Comparison of ENCODE assay signal across 24 cellular contexts in the genomic region with DNA sequence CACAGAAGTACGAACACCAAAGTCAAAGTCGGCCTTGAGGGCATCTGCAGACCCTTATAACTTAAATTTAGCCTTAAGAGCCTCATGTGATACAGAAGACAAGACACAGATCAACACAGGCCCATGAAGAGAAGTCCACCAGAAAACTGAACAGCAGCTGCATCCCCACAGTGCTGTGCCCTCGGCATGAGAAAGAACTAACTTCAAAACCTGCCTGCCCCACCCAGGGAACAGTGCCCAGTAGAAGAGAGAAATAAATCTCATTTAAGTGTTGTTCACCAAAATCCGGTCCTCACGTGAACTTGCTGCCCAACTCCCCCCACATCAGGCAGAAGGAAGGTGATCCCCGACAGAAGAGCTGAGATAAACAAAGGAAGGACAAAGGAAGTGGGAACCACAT.
"Had no signal": no experiment of that assay in that cellular context is flagged by ENCODE, and none has a peak within 500 bp of the region (broad histone marks: within the 10 kb centered on the region; RNA-seq: fewer than 3 reads in every experiment).

No MANE protein-coding gene starts in this region.

- H3K4me1 ChIP-seq: psoas muscle had no signal

- H3K36me3 Mint-ChIP-seq: naive thymus-derived CD4-positive, alpha-beta T cell; stimulated activated effector memory CD8-positive, alpha-beta T cell treated with anti-CD3 and anti-CD28 coated beads, Interleukin-12 subunit alpha, Interleukin-12 subunit beta, amount 100 ng/mL, for 72 hours had no signal

- H3K27me3 Mint-ChIP-seq: activated CD4-positive, alpha-beta memory T cell treated with anti-CD3 and anti-CD28 coated beads, Interleukin-2, amount 10 ng/mL, durations not matched to agents 7 days and 5 days; activated CD4-positive, alpha-beta T cell treated with anti-CD3 and anti-CD28 coated beads, Interleukin-2, amount 10 ng/mL, durations not matched to agents 24 days and 14 days; dendritic cell treated with granulocyte-macrophage colony-stimulating factor and Interleukin-4, amounts not matched to agents 40 ng/mL and 50 ng/mL, for 4 days had no signal

- H3K9me3 ChIP-seq: neutrophil, ovary, psoas muscle, SK-N-SH had no signal

- H3K27ac ChIP-seq: neutrophil, ovary, psoas muscle had no signal

- ATAC-seq: activated CD4-positive, CD25-positive, alpha-beta regulatory T cell treated with anti-CD3 and anti-CD28 coated beads, Interleukin-2, amount 50 U/mL, for 24 hours; activated T-cell treated with anti-CD3 and anti-CD28 coated beads, Interleukin-2, amount 50 U/mL, for 72 hours; esophagus mucosa; naive thymus-derived CD4-positive, alpha-beta T cell; psoas muscle; right cardiac atrium; stimulated activated effector memory CD8-positive, alpha-beta T cell treated with anti-CD3 and anti-CD28 coated beads, Interleukin-12 subunit alpha, Interleukin-12 subunit beta, amount 100 ng/mL, for 72 hours had no signal

- H3K9ac ChIP-seq: SK-N-SH had no signal

- H3K4me1 Mint-ChIP-seq: activated CD4-positive, alpha-beta memory T cell treated with anti-CD3 and anti-CD28 coated beads, Interleukin-2, amount 10 ng/mL, durations not matched to agents 7 days and 5 days; activated CD4-positive, alpha-beta T cell treated with anti-CD3 and anti-CD28 coated beads, Interleukin-2, amount 10 ng/mL, durations not matched to agents 24 days and 14 days; naive thymus-derived CD4-positive, alpha-beta T cell; stimulated activated effector memory CD8-positive, alpha-beta T cell treated with anti-CD3 and anti-CD28 coated beads, Interleukin-12 subunit alpha, Interleukin-12 subunit beta, amount 100 ng/mL, for 72 hours had no signal

- H3K36me3 ChIP-seq: neutrophil, ovary had no signal

- H3K4me3 ChIP-seq: ovary, psoas muscle had no signal

- H3K27ac Mint-ChIP-seq: activated CD4-positive, alpha-beta memory T cell treated with anti-CD3 and anti-CD28 coated beads, Interleukin-2, amount 10 ng/mL, durations not matched to agents 7 days and 5 days; activated CD4-positive, alpha-beta T cell treated with anti-CD3 and anti-CD28 coated beads, Interleukin-2, amount 10 ng/mL, durations not matched to agents 24 days and 14 days; activated naive CD4-positive, alpha-beta T cell treated with anti-CD3 and anti-CD28 coated beads for 36 hours; activated T-cell treated with anti-CD3 and anti-CD28 coated beads, Interleukin-2, amount 50 U/mL, for 72 hours; dendritic cell treated with granulocyte-macrophage colony-stimulating factor and Interleukin-4, amounts not matched to agents 40 ng/mL and 50 ng/mL, for 4 days; naive thymus-derived CD4-positive, alpha-beta T cell; stimulated activated effector memory CD8-positive, alpha-beta T cell treated with anti-CD3 and anti-CD28 coated beads, Interleukin-12 subunit alpha, Interleukin-12 subunit beta, amount 100 ng/mL, for 72 hours had no signal

- H3K27me3 ChIP-seq: neutrophil, ovary had no signal

- H3K4me3 Mint-ChIP-seq: activated CD4-positive, alpha-beta memory T cell treated with anti-CD3 and anti-CD28 coated beads, Interleukin-2, amount 10 ng/mL, durations not matched to agents 7 days and 5 days; activated CD4-positive, alpha-beta T cell treated with anti-CD3 and anti-CD28 coated beads, Interleukin-2, amount 10 ng/mL, durations not matched to agents 24 days and 14 days; activated naive CD4-positive, alpha-beta T cell treated with anti-CD3 and anti-CD28 coated beads for 36 hours; activated T-cell treated with anti-CD3 and anti-CD28 coated beads, Interleukin-2, amount 50 U/mL, for 72 hours; dendritic cell treated with granulocyte-macrophage colony-stimulating factor and Interleukin-4, amounts not matched to agents 40 ng/mL and 50 ng/mL, for 4 days; naive thymus-derived CD4-positive, alpha-beta T cell; stimulated activated effector memory CD8-positive, alpha-beta T cell treated with anti-CD3 and anti-CD28 coated beads, Interleukin-12 subunit alpha, Interleukin-12 subunit beta, amount 100 ng/mL, for 72 hours had no signal

- DNase-seq: activated CD4-positive, alpha-beta memory T cell treated with anti-CD3 and anti-CD28 coated beads, Interleukin-2, amount 10 ng/mL, durations not matched to agents 7 days and 5 days; activated CD4-positive, alpha-beta T cell treated with anti-CD3 and anti-CD28 coated beads, Interleukin-2, amount 10 ng/mL, durations not matched to agents 24 days and 14 days; activated effector memory CD4-positive, alpha-beta T cell treated with Interleukin-2 at 50 U/mL for 16 hours; activated naive CD4-positive, alpha-beta T cell treated with anti-CD3 and anti-CD28 coated beads for 36 hours; activated T-cell treated with anti-CD3 and anti-CD28 coated beads, Interleukin-2, amount 50 U/mL, for 72 hours; amygdala; effector CD8-positive, alpha-beta T cell; foreskin melanocyte; hypothalamus; mesendoderm; naive thymus-derived CD4-positive, alpha-beta T cell; ovary; psoas muscle; right cardiac atrium; SK-N-SH; stimulated activated CD4-positive, alpha-beta T cell treated with anti-CD3 and anti-CD28 coated beads, Interleukin-12 subunit alpha, Interleukin-12 subunit beta, amount 100 ng/mL, for 4 hours; stimulated activated CD4-positive, alpha-beta T cell treated with anti-CD3 and anti-CD28 coated beads, Interleukin-1b, Interleukin-23, amount 100 ng/mL, for 48 hours; T-helper 2 cell; trophoblast cell had no signal

- H3K9me3 Mint-ChIP-seq: activated CD4-positive, alpha-beta memory T cell treated with anti-CD3 and anti-CD28 coated beads, Interleukin-2, amount 10 ng/mL, durations not matched to agents 7 days and 5 days; activated CD4-positive, alpha-beta T cell treated with anti-CD3 and anti-CD28 coated beads, Interleukin-2, amount 10 ng/mL, durations not matched to agents 24 days and 14 days; activated naive CD4-positive, alpha-beta T cell treated with anti-CD3 and anti-CD28 coated beads for 36 hours; activated T-cell treated with anti-CD3 and anti-CD28 coated beads, Interleukin-2, amount 50 U/mL, for 72 hours; dendritic cell treated with granulocyte-macrophage colony-stimulating factor and Interleukin-4, amounts not matched to agents 40 ng/mL and 50 ng/mL, for 4 days; stimulated activated effector memory CD8-positive, alpha-beta T cell treated with anti-CD3 and anti-CD28 coated beads, Interleukin-12 subunit alpha, Interleukin-12 subunit beta, amount 100 ng/mL, for 72 hours had no signal
